1 cellular context compared by ENCODE assay signal in the genomic region with DNA sequence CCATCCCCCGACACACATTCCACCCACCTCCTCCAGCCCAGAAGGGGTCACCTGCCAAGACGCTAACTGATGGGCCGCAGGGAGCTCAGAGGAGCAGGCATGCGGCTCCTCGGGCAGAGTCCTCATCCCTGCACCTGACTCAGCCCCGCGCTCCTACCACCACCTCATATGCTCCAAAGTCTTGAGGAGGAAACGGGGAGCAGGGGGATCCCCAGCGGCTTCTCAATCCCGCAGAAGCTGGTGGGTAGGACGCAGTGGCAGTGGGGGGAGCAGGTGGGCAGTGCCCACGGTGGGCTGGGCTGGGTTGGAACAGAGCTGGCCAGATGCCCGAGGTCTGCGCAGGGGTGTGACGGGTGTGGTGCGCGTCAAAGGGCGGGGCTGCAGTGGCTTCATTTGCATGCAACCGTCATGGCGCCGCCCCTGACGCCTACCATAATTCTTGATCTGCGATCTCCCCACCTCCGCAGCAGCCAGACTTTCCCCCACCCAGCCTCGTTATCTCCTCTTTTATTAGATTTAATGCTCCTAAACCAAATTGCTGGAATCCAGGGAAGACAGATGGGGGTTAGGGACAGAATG.
TF ChIP-seq lines count a peak whose summit lies in the region.

No MANE protein-coding gene starts in this region.

TF ChIP-seq in HepG2, 621 proteins besides CTCF, POLR2A, EP300 and RAD21 (continued from another document):
- TF ChIP-seq, protein P1, sequence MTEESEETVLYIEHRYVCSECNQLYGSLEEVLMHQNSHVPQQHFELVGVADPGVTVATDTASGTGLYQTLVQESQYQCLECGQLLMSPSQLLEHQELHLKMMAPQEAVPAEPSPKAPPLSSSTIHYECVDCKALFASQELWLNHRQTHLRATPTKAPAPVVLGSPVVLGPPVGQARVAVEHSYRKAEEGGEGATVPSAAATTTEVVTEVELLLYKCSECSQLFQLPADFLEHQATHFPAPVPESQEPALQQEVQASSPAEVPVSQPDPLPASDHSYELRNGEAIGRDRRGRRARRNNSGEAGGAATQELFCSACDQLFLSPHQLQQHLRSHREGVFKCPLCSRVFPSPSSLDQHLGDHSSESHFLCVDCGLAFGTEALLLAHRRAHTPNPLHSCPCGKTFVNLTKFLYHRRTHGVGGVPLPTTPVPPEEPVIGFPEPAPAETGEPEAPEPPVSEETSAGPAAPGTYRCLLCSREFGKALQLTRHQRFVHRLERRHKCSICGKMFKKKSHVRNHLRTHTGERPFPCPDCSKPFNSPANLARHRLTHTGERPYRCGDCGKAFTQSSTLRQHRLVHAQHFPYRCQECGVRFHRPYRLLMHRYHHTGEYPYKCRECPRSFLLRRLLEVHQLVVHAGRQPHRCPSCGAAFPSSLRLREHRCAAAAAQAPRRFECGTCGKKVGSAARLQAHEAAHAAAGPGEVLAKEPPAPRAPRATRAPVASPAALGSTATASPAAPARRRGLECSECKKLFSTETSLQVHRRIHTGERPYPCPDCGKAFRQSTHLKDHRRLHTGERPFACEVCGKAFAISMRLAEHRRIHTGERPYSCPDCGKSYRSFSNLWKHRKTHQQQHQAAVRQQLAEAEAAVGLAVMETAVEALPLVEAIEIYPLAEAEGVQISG (CRISPR knock-in tag; IDR thresholded peaks at IDR 0.05): 0 out of 2 replicates have a peak, but pooled peaks have one; percentile 10
- no peak for TF ChIP-seq KDM1A (CRISPR knock-in tag; IDR thresholded peaks at IDR 0.05)
- peak; percentile 44; the same call in 1 of the 2 replicates for TF ChIP-seq HIVEP1 (CRISPR knock-in tag; IDR thresholded peaks at IDR 0.05)
- no peak for TF ChIP-seq AKAP8 (CRISPR knock-in tag; IDR thresholded peaks at IDR 0.05)
- no peak for TF ChIP-seq SAP130 (CRISPR knock-in tag; IDR thresholded peaks at IDR 0.05; ENCODE audit: low read depth)
- no peak for TF ChIP-seq MAFG (CRISPR knock-in tag; IDR thresholded peaks at IDR 0.05)
- 0 out of 2 replicates have a peak, but pooled peaks have one; percentile 21 for TF ChIP-seq PCBP1 (IDR thresholded peaks at IDR 0.05; ENCODE audit: borderline replicate concordance, low read depth, low read length)
- no peak for TF ChIP-seq RFXANK (CRISPR knock-in tag; IDR thresholded peaks at IDR 0.05)
- TF ChIP-seq, protein P2, sequence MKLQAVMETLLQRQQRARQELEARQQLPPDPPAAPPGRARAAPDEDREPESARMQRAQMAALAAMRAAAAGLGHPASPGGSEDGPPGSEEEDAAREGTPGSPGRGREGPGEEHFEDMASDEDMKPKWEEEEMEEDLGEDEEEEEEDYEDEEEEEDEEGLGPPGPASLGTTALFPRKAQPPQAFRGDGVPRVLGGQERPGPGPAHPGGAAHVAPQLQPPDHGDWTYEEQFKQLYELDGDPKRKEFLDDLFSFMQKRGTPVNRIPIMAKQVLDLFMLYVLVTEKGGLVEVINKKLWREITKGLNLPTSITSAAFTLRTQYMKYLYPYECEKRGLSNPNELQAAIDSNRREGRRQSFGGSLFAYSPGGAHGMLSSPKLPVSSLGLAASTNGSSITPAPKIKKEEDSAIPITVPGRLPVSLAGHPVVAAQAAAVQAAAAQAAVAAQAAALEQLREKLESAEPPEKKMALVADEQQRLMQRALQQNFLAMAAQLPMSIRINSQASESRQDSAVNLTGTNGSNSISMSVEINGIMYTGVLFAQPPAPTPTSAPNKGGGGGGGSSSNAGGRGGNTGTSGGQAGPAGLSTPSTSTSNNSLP (IDR thresholded peaks at IDR 0.05; ENCODE audit: low read depth, low read length): no peak
- TF ChIP-seq, protein P3, sequence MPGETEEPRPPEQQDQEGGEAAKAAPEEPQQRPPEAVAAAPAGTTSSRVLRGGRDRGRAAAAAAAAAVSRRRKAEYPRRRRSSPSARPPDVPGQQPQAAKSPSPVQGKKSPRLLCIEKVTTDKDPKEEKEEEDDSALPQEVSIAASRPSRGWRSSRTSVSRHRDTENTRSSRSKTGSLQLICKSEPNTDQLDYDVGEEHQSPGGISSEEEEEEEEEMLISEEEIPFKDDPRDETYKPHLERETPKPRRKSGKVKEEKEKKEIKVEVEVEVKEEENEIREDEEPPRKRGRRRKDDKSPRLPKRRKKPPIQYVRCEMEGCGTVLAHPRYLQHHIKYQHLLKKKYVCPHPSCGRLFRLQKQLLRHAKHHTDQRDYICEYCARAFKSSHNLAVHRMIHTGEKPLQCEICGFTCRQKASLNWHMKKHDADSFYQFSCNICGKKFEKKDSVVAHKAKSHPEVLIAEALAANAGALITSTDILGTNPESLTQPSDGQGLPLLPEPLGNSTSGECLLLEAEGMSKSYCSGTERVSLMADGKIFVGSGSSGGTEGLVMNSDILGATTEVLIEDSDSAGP (CRISPR knock-in tag; IDR thresholded peaks at IDR 0.05; ENCODE audit: borderline replicate concordance): 0 out of 2 replicates have a peak, but pooled peaks have one; percentile 4
- TF ChIP-seq ZNF768 (CRISPR knock-in tag; IDR thresholded peaks at IDR 0.05): peak; percentile 32; the same call in 1 of the 2 replicates
- TF ChIP-seq, protein P4, sequence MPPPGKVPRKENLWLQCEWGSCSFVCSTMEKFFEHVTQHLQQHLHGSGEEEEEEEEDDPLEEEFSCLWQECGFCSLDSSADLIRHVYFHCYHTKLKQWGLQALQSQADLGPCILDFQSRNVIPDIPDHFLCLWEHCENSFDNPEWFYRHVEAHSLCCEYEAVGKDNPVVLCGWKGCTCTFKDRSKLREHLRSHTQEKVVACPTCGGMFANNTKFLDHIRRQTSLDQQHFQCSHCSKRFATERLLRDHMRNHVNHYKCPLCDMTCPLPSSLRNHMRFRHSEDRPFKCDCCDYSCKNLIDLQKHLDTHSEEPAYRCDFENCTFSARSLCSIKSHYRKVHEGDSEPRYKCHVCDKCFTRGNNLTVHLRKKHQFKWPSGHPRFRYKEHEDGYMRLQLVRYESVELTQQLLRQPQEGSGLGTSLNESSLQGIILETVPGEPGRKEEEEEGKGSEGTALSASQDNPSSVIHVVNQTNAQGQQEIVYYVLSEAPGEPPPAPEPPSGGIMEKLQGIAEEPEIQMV (CRISPR knock-in tag; IDR thresholded peaks at IDR 0.05; ENCODE audit: low read depth): no peak
- peak; percentile 73; the same call in 1 of the 2 replicates for TF ChIP-seq HNRNPL (IDR thresholded peaks at IDR 0.05; ENCODE audit: low read depth, low read length)
- peak; percentile 27 for TF ChIP-seq AGO1 (IDR thresholded peaks at IDR 0.05; ENCODE audit: low read depth, low read length, poor library complexity, severe bottlenecking)
- TF ChIP-seq ZNF296 (CRISPR knock-in tag; conservative IDR thresholded peaks at IDR 0.05): no peak
